Comparison of ENCODE assay signal across 10 cellular contexts in genomic region chr1:95742591-95743089, GRCh38.
DNase-seq lines count a peak whose midpoint lies in the region; ATAC-seq and TF ChIP-seq lines count a peak whose summit lies in the region.
"Had no signal": no experiment of that assay in that cellular context is flagged by ENCODE, and none has a peak within 500 bp of the region (broad histone marks: within the 10 kb centered on the region; RNA-seq: fewer than 3 reads in every experiment).

No MANE protein-coding gene starts in this region.

- no peaks in the 10 kb centered on the region for H3K36me3 Mint-ChIP-seq in CD8-positive, alpha-beta memory T cell
- H3K36me3 Mint-ChIP-seq: activated naive CD8-positive, alpha-beta T cell treated with anti-CD3 and anti-CD28 coated beads, Interleukin-2, amount 10 ng/mL, durations not matched to agents 7 days and 5 days had no signal

- H3K4me3 ChIP-seq in HAP-1 (no peak overlapping the region), esophagus (ENCODE audit: low read depth in 1 of 2, low read length in 2 of 2) (no peak overlapping the region), smooth muscle cell (no peak overlapping the region)
- no peak overlapping the region for H3K4me3 ChIP-seq in CD8-positive, alpha-beta memory T cell (ENCODE audit: low read length)

- no peaks in the 10 kb centered on the region for H3F3A ChIP-seq in smooth muscle cell (ENCODE audit: low read depth)

- no peaks in the 10 kb centered on the region for H3K4me1 Mint-ChIP-seq in CD8-positive, alpha-beta memory T cell
- no peaks in the 10 kb centered on the region for H3K4me1 Mint-ChIP-seq in stimulated activated naive CD8-positive, alpha-beta T cell treated with anti-CD3 and anti-CD28 coated beads, Interleukin-15, amount 100 ng/mL, for 72 hours
- H3K4me1 Mint-ChIP-seq: activated naive CD8-positive, alpha-beta T cell treated with anti-CD3 and anti-CD28 coated beads, Interleukin-2, amount 10 ng/mL, durations not matched to agents 7 days and 5 days; T-helper 17 cell had no signal

- H3K9me3 ChIP-seq in HAP-1, result 0 out of 2 replicates have a peak, but pooled peaks cover 3% of the 10 kb centered on the region
- no peaks in the 10 kb centered on the region for H3K9me3 ChIP-seq in esophagus (ENCODE audit: control insufficient read depth in 2 of 2, insufficient read depth in 1 of 2, low read depth in 1 of 2, low read length in 1 of 2)
- H3K9me3 ChIP-seq in smooth muscle cell (replicated peaks; ENCODE audit: low read depth), result no peaks in the 10 kb centered on the region
- no peaks in the 10 kb centered on the region for H3K9me3 ChIP-seq in CD8-positive, alpha-beta memory T cell (ENCODE audit: low read length)

- H3K9ac ChIP-seq in smooth muscle cell (ENCODE audit: low read depth), result no peak overlapping the region

- H4K20me1 ChIP-seq in smooth muscle cell (ENCODE audit: low read depth), result no peaks in the 10 kb centered on the region

- peaks cover 36% of the 10 kb centered on the region for H3K4me1 ChIP-seq in HAP-1
- no peaks in the 10 kb centered on the region for H3K4me1 ChIP-seq in esophagus (ENCODE audit: control insufficient read depth in 2 of 2, insufficient read depth in 2 of 2, low read length in 1 of 2)
- H3K4me1 ChIP-seq in smooth muscle cell (ENCODE audit: low read depth), result peaks cover 10% of the 10 kb centered on the region
- no peaks in the 10 kb centered on the region for H3K4me1 ChIP-seq in CD8-positive, alpha-beta memory T cell (ENCODE audit: insufficient read depth, low read length)

- CTCF ChIA-PET in CD8-positive, alpha-beta memory T cell (lab: Charles Lee), result no interaction called here

- no peak overlapping the region for H3K4me3 Mint-ChIP-seq in CD8-positive, alpha-beta memory T cell
- no peak overlapping the region for H3K4me3 Mint-ChIP-seq in stimulated activated naive CD8-positive, alpha-beta T cell treated with anti-CD3 and anti-CD28 coated beads, Interleukin-15, amount 100 ng/mL, for 72 hours
- H3K4me3 Mint-ChIP-seq: activated naive CD8-positive, alpha-beta T cell treated with anti-CD3 and anti-CD28 coated beads, Interleukin-2, amount 10 ng/mL, durations not matched to agents 7 days and 5 days; T-helper 17 cell had no signal

- no peaks in the 10 kb centered on the region for H3K27me3 ChIP-seq in HAP-1 (ENCODE audit: low read depth)
- no peaks in the 10 kb centered on the region for H3K27me3 ChIP-seq in esophagus (ENCODE audit: control insufficient read depth in 1 of 2, insufficient read depth in 2 of 2, low read length in 2 of 2)
- no peaks in the 10 kb centered on the region for H3K27me3 ChIP-seq in smooth muscle cell (ENCODE audit: low read depth)
- H3K27me3 ChIP-seq in CD8-positive, alpha-beta memory T cell (ENCODE audit: insufficient read depth, low read length, poor library complexity, severe bottlenecking), result no peaks in the 10 kb centered on the region

- DNase-seq in HAP-1 (ENCODE audit: low spot score in 2 of 2) (peak; percentile 51 to 74), NCI-H345 treated with DMSO at 0.1 percent for 48 hours (lab: John Stamatoyannopoulos, UW; ENCODE audit: unreplicated experiment) (peak; percentile 86), smooth muscle cell (lab: John Stamatoyannopoulos, UW; ENCODE audit: unreplicated experiment) (no peak), GM19240 (ENCODE audit: insufficient read length, low spot score) (no peak)
- no peak for DNase-seq in CD8-positive, alpha-beta memory T cell
- DNase-seq in stimulated activated naive CD8-positive, alpha-beta T cell treated with anti-CD3 and anti-CD28 coated beads, Interleukin-15, amount 100 ng/mL, for 72 hours, result no peak
- DNase-seq: activated naive CD8-positive, alpha-beta T cell treated with anti-CD3 and anti-CD28 coated beads, Interleukin-2, amount 10 ng/mL, durations not matched to agents 7 days and 5 days; stimulated activated CD4-positive, alpha-beta T cell treated with anti-CD3 and anti-CD28 coated beads, Interleukin-1b, Interleukin-23, amount 100 ng/mL, for 48 hours; T-helper 17 cell had no signal

- peaks cover 0 to 13% (median 6%) of the 10 kb centered on the region in 5 donors for H3K9me3 Mint-ChIP-seq in CD8-positive, alpha-beta memory T cell
- peaks cover 10 to 26% of the 10 kb centered on the region in 2 donors for H3K9me3 Mint-ChIP-seq in stimulated activated naive CD8-positive, alpha-beta T cell treated with anti-CD3 and anti-CD28 coated beads, Interleukin-15, amount 100 ng/mL, for 72 hours

- POLR2A ChIA-PET in CD8-positive, alpha-beta memory T cell (lab: Charles Lee), result no interaction called here

- H3K36me3 ChIP-seq in HAP-1 (replicated peaks) (no peaks in the 10 kb centered on the region), esophagus (ENCODE audit: control insufficient read depth in 2 of 2, insufficient read depth in 2 of 2, low read length in 1 of 2) (no peaks in the 10 kb centered on the region), smooth muscle cell (ENCODE audit: low read depth) (no peaks in the 10 kb centered on the region)
- H3K36me3 ChIP-seq in CD8-positive, alpha-beta memory T cell (ENCODE audit: insufficient read depth, low read length), result no peaks in the 10 kb centered on the region

- H3K27me3 Mint-ChIP-seq in CD8-positive, alpha-beta memory T cell, result no peaks in the 10 kb centered on the region
- no peaks in the 10 kb centered on the region for H3K27me3 Mint-ChIP-seq in stimulated activated naive CD8-positive, alpha-beta T cell treated with anti-CD3 and anti-CD28 coated beads, Interleukin-15, amount 100 ng/mL, for 72 hours
- H3K27me3 Mint-ChIP-seq: activated naive CD8-positive, alpha-beta T cell treated with anti-CD3 and anti-CD28 coated beads, Interleukin-2, amount 10 ng/mL, durations not matched to agents 7 days and 5 days; T-helper 17 cell had no signal

- H3K4me2 ChIP-seq in smooth muscle cell, result no peak overlapping the region

- in situ Hi-C loops in HAP-1 (cut with MboI; ENCODE audit: low sequenced_read_pairs), result no loop called here

- ATAC-seq in stimulated activated naive CD8-positive, alpha-beta T cell treated with anti-CD3 and anti-CD28 coated beads, Interleukin-15, amount 100 ng/mL, for 72 hours, result no peak
- ATAC-seq: T-helper 17 cell had no signal

- H3K27ac Mint-ChIP-seq in CD8-positive, alpha-beta memory T cell, result no peak overlapping the region
- H3K27ac Mint-ChIP-seq in stimulated activated naive CD8-positive, alpha-beta T cell treated with anti-CD3 and anti-CD28 coated beads, Interleukin-15, amount 100 ng/mL, for 72 hours, result no peak overlapping the region
- H3K27ac Mint-ChIP-seq: activated naive CD8-positive, alpha-beta T cell treated with anti-CD3 and anti-CD28 coated beads, Interleukin-2, amount 10 ng/mL, durations not matched to agents 7 days and 5 days; T-helper 17 cell had no signal

- no peaks in the 10 kb centered on the region for H3K79me2 ChIP-seq in smooth muscle cell (ENCODE audit: low read depth)

- H3K27ac ChIP-seq in esophagus (ENCODE audit: low read depth in 2 of 2, low read length in 1 of 2), result peak overlapping the region; percentile 79 to 82
- peak overlapping the region; percentile 64 for H3K27ac ChIP-seq in smooth muscle cell (ENCODE audit: low read depth)
- H3K27ac ChIP-seq in CD8-positive, alpha-beta memory T cell (ENCODE audit: low read depth, low read length), result no peak overlapping the region

- WGBS in esophagus, 2 donors, result 34 to 59% methylated on average over 3 of the region's 3 CpGs
- 10% methylated on average over 3 of the region's 3 CpGs for WGBS in smooth muscle cell (ENCODE audit: low lambda C conversion rate)

- no peak for TF ChIP-seq CTCF in smooth muscle cell (IDR thresholded peaks at IDR 0.05; ENCODE audit: borderline replicate concordance, insufficient read depth, poor library complexity, severe bottlenecking)

- no peak overlapping the region for H2AFZ ChIP-seq in smooth muscle cell (ENCODE audit: low read depth)

Comparison
In these comparisons a context has a peak if more than half of its experiments do, and no peak if none do; other contexts are left out.
1. DNase-seq: peak in HAP-1 (2 of 2) and NCI-H345 treated with DMSO at 0.1 percent for 48 hours (single experiment); none in smooth muscle cell (single experiment), CD8-positive, alpha-beta memory T cell (0 of 5), GM19240 (single experiment) and stimulated activated naive CD8-positive, alpha-beta T cell treated with anti-CD3 and anti-CD28 coated beads, Interleukin-15, amount 100 ng/mL, for 72 hours (0 of 2).